Comparison of ENCODE assay signal across 21 cellular contexts in the genomic region with DNA sequence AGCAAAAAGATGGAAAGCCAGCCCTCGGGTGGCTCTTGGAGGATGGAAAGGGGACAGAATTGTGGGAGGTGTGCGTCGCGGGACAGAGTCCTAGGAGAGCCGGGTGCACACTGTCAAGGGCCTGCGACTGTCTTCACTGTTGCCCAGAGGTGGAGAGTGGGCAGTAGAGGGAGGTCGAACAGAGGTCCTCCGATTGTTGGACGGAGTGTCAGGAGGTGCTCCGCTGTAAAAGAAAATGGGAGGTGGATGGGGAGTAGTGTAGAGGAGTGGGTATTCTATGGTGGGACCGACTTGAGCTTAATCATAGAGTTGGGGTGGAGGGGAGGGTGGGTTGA. TPM values are rescaled to one million over a fixed set of nuclear protein-coding genes. Genes with fewer than 3 reads are reported as not detected.
DNase-seq lines count a peak whose midpoint lies in the region; ATAC-seq and TF ChIP-seq lines count a peak whose summit lies in the region.
"Had no signal": no experiment of that assay in that cellular context is flagged by ENCODE, and none has a peak within 500 bp of the region (broad histone marks: within the 10 kb centered on the region; RNA-seq: fewer than 3 reads in every experiment).

No MANE protein-coding gene starts in this region.

- H3K36me3 Mint-ChIP-seq in H9 (ENCODE audit: insufficient read depth in 1 of 3, low read depth in 3 of 3) (no peaks in the 10 kb centered on the region; a peak in 1 of 7 replicates), glutamatergic neuron (ENCODE audit: unreplicated experiment) (no peaks in the 10 kb centered on the region)

- H2AK5ac ChIP-seq in H9 (ENCODE audit: insufficient read length, low read length) = no peak overlapping the region

- no peak overlapping the region for H3K56ac ChIP-seq in H9 (ENCODE audit: insufficient read length, low read depth, low read length)

- H3K27ac Mint-ChIP-seq in H9 (no peak overlapping the region), glutamatergic neuron (ENCODE audit: unreplicated experiment) (no peak overlapping the region)

- no peak overlapping the region for H3K23ac ChIP-seq in H9 (ENCODE audit: insufficient read length, low read depth, low read length)

- no peak overlapping the region for H3K9ac ChIP-seq in BLaER1
- H3K9ac ChIP-seq in H9 (ENCODE audit: extremely low read depth, insufficient read length, low read length) = no peak overlapping the region

- no peak overlapping the region for H4K91ac ChIP-seq in H9 (ENCODE audit: insufficient read length, low read depth, low read length)

- no peak overlapping the region for H3K4me3 ChIP-seq in BLaER1
- H3K4me3 ChIP-seq in osteoblast (ENCODE audit: insufficient read depth, low read length) = no peak overlapping the region
- H3K4me3 ChIP-seq: HAP-1 had no signal

- no peaks in the 10 kb centered on the region for H3K79me1 ChIP-seq in H9 (ENCODE audit: insufficient read depth, low read depth, low read length, poor library complexity, severe bottlenecking)

- H3K4me1 Mint-ChIP-seq in H9 = peaks cover 31 to 40% of the 10 kb centered on the region in 2 experiments
- H3K4me1 Mint-ChIP-seq in glutamatergic neuron (ENCODE audit: low read depth, unreplicated experiment) = peaks cover 5% of the 10 kb centered on the region

- no peak overlapping the region for H3T11ph ChIP-seq in H9 (ENCODE audit: low read length)

- H4K8ac ChIP-seq in H9 (replicated peaks; ENCODE audit: insufficient read length, low read depth, low read length) = no peak overlapping the region

- DNase-seq in H9 (no peak), glutamatergic neuron (no peak), osteoblast (ENCODE audit: insufficient read length, low spot score, missing footprints) (peak; percentile 70), iPS-NIHi7 (ENCODE audit: extremely low spot score) (no peak), NCI-H2171 (lab: John Stamatoyannopoulos, UW) (no peak)
- DNase-seq: activated naive CD4-positive, alpha-beta T cell; head of caudate nucleus; IMR-90; kidney glomerular epithelial cell; NCI-H1930; NCI-H510A treated with DMSO at 0.1 percent for 48 hours; SJCRH30; stimulated activated CD4-positive, alpha-beta T cell treated with anti-CD3 and anti-CD28 coated beads, Interleukin-15, amount 100 ng/mL, for 24 hours; stomach had no signal

- no peak overlapping the region for H2BK5ac ChIP-seq in H9 (ENCODE audit: insufficient read length, low read length)

- no peak overlapping the region for H2AFZ ChIP-seq in H9 (ENCODE audit: low read length)
- H2AFZ ChIP-seq in osteoblast (ENCODE audit: low read length) = no peak overlapping the region

- TF ChIP-seq CTCF in H9 (conservative IDR thresholded peaks at IDR 0.05) (no peak), glutamatergic neuron (IDR thresholded peaks at IDR 0.05; ENCODE audit: partially characterized antibody, unreplicated experiment) (no peak), osteoblast (IDR thresholded peaks at IDR 0.05; ENCODE audit: extremely low read depth, low read depth, low read length) (no peak)

- no CpG with 5 or more reads among the region's 11 CpGs for WGBS in H9 (ENCODE audit: extremely low coverage, insufficient read length, low lambda C conversion rate)

- H3K14ac ChIP-seq in H9 (ENCODE audit: insufficient read depth, low read length) = no peak overlapping the region

- no peak overlapping the region for H2BK12ac ChIP-seq in H9 (ENCODE audit: insufficient read length, low read depth, low read length)

- H3K27me3 ChIP-seq in BLaER1 = peaks cover 73% of the 10 kb centered on the region
- H3K27me3 ChIP-seq in H9 (ENCODE audit: insufficient read depth, low read length) = peaks cover 62% of the 10 kb centered on the region
- H3K27me3 ChIP-seq in osteoblast (ENCODE audit: insufficient read depth, low read length) = peaks cover 58% of the 10 kb centered on the region
- H3K27me3 ChIP-seq: SJCRH30, vagina had no signal

- H3K4me1 ChIP-seq in BLaER1 (peaks cover 15% of the 10 kb centered on the region), H9 (ENCODE audit: insufficient read depth, low read length) (peaks cover 3% of the 10 kb centered on the region; the same call in 1 of the 2 replicates), osteoblast (ENCODE audit: insufficient read depth, low read length) (no peaks in the 10 kb centered on the region)

- no peak overlapping the region for H2BK15ac ChIP-seq in H9 (ENCODE audit: low read depth, low read length)

- H3K9me3 Mint-ChIP-seq in H9 (peaks cover 0 to 2% of the 10 kb centered on the region in 2 experiments; a peak in 1 of 5 replicates), glutamatergic neuron (ENCODE audit: unreplicated experiment) (peaks cover 6% of the 10 kb centered on the region)

- H3K9me3 ChIP-seq in BLaER1 (no peaks in the 10 kb centered on the region), H9 (ENCODE audit: control insufficient read depth, low read depth, low read length) (no peaks in the 10 kb centered on the region), osteoblast (ENCODE audit: low read depth, low read length) (no peaks in the 10 kb centered on the region)
- H3K9me3 ChIP-seq: HAP-1, mucosa of descending colon, SJCRH30, stomach, vagina had no signal

- ATAC-seq in GM21737 (IDR thresholded peaks at IDR 0.05; ENCODE audit: unreplicated experiment) (no peak), SK-N-SH treated with all-trans-retinoic acid at 6 μM for 48 hours (no peak)
- ATAC-seq: activated CD4-positive, CD25-positive, alpha-beta regulatory T cell treated with anti-CD3 and anti-CD28 coated beads, Interleukin-2, amount 50 U/mL, for 24 hours had no signal

- H3K36me3 ChIP-seq in BLaER1 = no peaks in the 10 kb centered on the region
- H3K36me3 ChIP-seq in osteoblast (ENCODE audit: insufficient read depth, low read length) = no peaks in the 10 kb centered on the region
- H3K36me3 ChIP-seq: HAP-1, SJCRH30, stomach, vagina had no signal

- H3K18ac ChIP-seq in H9 (ENCODE audit: insufficient read length, low read depth, low read length) = no peak overlapping the region

- H3K79me2 ChIP-seq in H9 (ENCODE audit: insufficient read depth, low read length) (no peaks in the 10 kb centered on the region), osteoblast (ENCODE audit: insufficient read depth, low read length) (no peaks in the 10 kb centered on the region)

- peaks cover 18% of the 10 kb centered on the region for H3K23me2 ChIP-seq in H9 (ENCODE audit: insufficient read length, low read depth, low read length, poor library complexity, severe bottlenecking)

- H3K4me2 ChIP-seq in BLaER1 (peak overlapping the region; percentile 72; the same call in 1 of the 2 replicates), H9 (ENCODE audit: insufficient read depth, insufficient read length, low read length) (peak overlapping the region; percentile 96), osteoblast (ENCODE audit: insufficient read depth, low read length) (no peak overlapping the region)

- peak overlapping the region; percentile 61 to 85 for H3K4me3 Mint-ChIP-seq in H9
- peak overlapping the region; percentile 80 for H3K4me3 Mint-ChIP-seq in glutamatergic neuron (ENCODE audit: unreplicated experiment)

- no peak overlapping the region for H4K5ac ChIP-seq in H9 (ENCODE audit: insufficient read length, low read depth, low read length)

- H3K27me3 Mint-ChIP-seq in H9 (ENCODE audit: low read depth) (peaks cover 95% of the 10 kb centered on the region), glutamatergic neuron (ENCODE audit: unreplicated experiment) (peaks cover 41% of the 10 kb centered on the region)

- H2BK120ac ChIP-seq in H9 (ENCODE audit: low read depth, low read length, poor library complexity, severe bottlenecking) = no peak overlapping the region

- no peak overlapping the region for H2BK20ac ChIP-seq in H9 (ENCODE audit: low read depth, low read length, poor library complexity, severe bottlenecking)

- no peak overlapping the region for H3K4ac ChIP-seq in H9 (ENCODE audit: low read depth, low read length)

- peaks cover 26% of the 10 kb centered on the region for H4K20me1 ChIP-seq in BLaER1
- H4K20me1 ChIP-seq in H9 (ENCODE audit: control insufficient read depth, insufficient read depth, insufficient read length) = peaks cover 3% of the 10 kb centered on the region
- no peaks in the 10 kb centered on the region for H4K20me1 ChIP-seq in osteoblast (ENCODE audit: insufficient read depth, low read length)

- no peak overlapping the region for H3K27ac ChIP-seq in BLaER1
- no peak overlapping the region for H3K27ac ChIP-seq in H9 (ENCODE audit: insufficient read length, low read depth, low read length)
- no peak overlapping the region for H3K27ac ChIP-seq in osteoblast (ENCODE audit: low read depth, low read length)
- H3K27ac ChIP-seq: SJCRH30 had no signal

TF ChIP-seq in SK-N-SH treated with all-trans-retinoic acid at 6 μM for 48 hours, 23 proteins besides CTCF, POLR2A, EP300 and RAD21 (continues in another document):
- TF ChIP-seq, protein P1, sequence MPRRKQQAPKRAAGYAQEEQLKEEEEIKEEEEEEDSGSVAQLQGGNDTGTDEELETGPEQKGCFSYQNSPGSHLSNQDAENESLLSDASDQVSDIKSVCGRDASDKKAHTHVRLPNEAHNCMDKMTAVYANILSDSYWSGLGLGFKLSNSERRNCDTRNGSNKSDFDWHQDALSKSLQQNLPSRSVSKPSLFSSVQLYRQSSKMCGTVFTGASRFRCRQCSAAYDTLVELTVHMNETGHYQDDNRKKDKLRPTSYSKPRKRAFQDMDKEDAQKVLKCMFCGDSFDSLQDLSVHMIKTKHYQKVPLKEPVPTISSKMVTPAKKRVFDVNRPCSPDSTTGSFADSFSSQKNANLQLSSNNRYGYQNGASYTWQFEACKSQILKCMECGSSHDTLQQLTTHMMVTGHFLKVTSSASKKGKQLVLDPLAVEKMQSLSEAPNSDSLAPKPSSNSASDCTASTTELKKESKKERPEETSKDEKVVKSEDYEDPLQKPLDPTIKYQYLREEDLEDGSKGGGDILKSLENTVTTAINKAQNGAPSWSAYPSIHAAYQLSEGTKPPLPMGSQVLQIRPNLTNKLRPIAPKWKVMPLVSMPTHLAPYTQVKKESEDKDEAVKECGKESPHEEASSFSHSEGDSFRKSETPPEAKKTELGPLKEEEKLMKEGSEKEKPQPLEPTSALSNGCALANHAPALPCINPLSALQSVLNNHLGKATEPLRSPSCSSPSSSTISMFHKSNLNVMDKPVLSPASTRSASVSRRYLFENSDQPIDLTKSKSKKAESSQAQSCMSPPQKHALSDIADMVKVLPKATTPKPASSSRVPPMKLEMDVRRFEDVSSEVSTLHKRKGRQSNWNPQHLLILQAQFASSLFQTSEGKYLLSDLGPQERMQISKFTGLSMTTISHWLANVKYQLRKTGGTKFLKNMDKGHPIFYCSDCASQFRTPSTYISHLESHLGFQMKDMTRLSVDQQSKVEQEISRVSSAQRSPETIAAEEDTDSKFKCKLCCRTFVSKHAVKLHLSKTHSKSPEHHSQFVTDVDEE (CRISPR knock-in tag; IDR thresholded peaks at IDR 0.05) = no peak
- no peak for TF ChIP-seq BACH2 (CRISPR knock-in tag; IDR thresholded peaks at IDR 0.05; ENCODE audit: borderline replicate concordance)

RNA-seq across cellular contexts. Expression of a gene that starts 43.3 kb away (rescaled TPM):
- total RNA-seq in H9 (2021) (0.59 and 1.0 TPM in 2 replicates), glutamatergic neuron (ENCODE audit: unreplicated experiment) (5.0 TPM), osteoblast (3.6 and 4.1 TPM in 2 replicates)
